ENCODE assay signal across 1 cellular context in the genomic region with DNA sequence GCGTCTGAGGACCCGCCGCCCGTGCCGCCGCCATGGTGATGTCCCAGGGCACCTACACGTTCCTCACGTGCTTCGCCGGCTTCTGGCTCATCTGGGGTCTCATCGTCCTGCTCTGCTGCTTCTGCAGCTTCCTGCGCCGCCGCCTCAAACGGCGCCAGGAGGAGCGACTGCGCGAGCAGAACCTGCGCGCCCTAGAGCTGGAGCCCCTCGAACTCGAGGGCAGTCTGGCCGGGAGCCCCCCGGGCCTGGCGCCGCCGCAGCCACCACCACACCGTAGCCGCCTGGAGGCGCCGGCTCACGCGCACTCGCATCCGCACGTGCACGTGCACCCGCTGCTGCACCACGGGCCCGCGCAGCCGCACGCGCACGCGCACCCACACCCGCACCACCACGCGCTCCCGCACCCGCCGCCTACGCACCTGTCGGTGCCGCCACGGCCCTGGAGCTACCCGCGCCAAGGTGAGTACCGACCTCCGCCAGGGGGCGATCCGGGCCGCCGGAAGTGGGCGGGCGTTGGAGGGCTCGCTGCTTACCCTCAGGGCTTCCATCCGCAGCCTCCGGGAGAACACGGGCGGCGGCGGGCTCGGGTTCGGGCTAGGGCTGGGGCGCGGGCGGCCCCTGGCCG.
TF ChIP-seq lines count a peak whose summit lies in the region.

No MANE protein-coding gene starts in this region.

TF ChIP-seq in HEK293, 187 proteins besides CTCF, POLR2A, EP300 and RAD21 (continued from another document and continues in another):
- TF ChIP-seq, protein P1, sequence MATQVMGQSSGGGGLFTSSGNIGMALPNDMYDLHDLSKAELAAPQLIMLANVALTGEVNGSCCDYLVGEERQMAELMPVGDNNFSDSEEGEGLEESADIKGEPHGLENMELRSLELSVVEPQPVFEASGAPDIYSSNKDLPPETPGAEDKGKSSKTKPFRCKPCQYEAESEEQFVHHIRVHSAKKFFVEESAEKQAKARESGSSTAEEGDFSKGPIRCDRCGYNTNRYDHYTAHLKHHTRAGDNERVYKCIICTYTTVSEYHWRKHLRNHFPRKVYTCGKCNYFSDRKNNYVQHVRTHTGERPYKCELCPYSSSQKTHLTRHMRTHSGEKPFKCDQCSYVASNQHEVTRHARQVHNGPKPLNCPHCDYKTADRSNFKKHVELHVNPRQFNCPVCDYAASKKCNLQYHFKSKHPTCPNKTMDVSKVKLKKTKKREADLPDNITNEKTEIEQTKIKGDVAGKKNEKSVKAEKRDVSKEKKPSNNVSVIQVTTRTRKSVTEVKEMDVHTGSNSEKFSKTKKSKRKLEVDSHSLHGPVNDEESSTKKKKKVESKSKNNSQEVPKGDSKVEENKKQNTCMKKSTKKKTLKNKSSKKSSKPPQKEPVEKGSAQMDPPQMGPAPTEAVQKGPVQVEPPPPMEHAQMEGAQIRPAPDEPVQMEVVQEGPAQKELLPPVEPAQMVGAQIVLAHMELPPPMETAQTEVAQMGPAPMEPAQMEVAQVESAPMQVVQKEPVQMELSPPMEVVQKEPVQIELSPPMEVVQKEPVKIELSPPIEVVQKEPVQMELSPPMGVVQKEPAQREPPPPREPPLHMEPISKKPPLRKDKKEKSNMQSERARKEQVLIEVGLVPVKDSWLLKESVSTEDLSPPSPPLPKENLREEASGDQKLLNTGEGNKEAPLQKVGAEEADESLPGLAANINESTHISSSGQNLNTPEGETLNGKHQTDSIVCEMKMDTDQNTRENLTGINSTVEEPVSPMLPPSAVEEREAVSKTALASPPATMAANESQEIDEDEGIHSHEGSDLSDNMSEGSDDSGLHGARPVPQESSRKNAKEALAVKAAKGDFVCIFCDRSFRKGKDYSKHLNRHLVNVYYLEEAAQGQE (tag by site-specific recombination; IDR thresholded peaks at IDR 0.05), result no peak
- TF ChIP-seq SCRT2 (tag by site-specific recombination; IDR thresholded peaks at IDR 0.05), result peak; percentile 81
- no peak for TF ChIP-seq ZNF37A (tag by site-specific recombination; IDR thresholded peaks at IDR 0.05)
- TF ChIP-seq ZNF785 (tag by site-specific recombination; IDR thresholded peaks at IDR 0.05), result peak; percentile 69
- no peak for TF ChIP-seq GLI2 (tag by site-specific recombination; IDR thresholded peaks at IDR 0.05; ENCODE audit: borderline replicate concordance, low read depth)
- TF ChIP-seq GLIS2 (tag by site-specific recombination; IDR thresholded peaks at IDR 0.05), result no peak; the same call in none of the 2 replicates
- TF ChIP-seq ZNF16 (tag by site-specific recombination; IDR thresholded peaks at IDR 0.05; ENCODE audit: low read depth), result no peak
- TF ChIP-seq EGR2 (tag by site-specific recombination; IDR thresholded peaks at IDR 0.05; ENCODE audit: low read depth), result peak; percentile 91
- TF ChIP-seq ZSCAN23 (tag by site-specific recombination; IDR thresholded peaks at IDR 0.05), result no peak
- peak; percentile 8; the same call in 1 of the 2 replicates for TF ChIP-seq ZFP69B (tag by site-specific recombination; IDR thresholded peaks at IDR 0.05)
- TF ChIP-seq, protein P2, sequence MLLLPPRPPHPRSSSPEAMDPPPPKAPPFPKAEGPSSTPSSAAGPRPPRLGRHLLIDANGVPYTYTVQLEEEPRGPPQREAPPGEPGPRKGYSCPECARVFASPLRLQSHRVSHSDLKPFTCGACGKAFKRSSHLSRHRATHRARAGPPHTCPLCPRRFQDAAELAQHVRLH (tag by site-specific recombination; IDR thresholded peaks at IDR 0.05), result peak; percentile 43; the same call in 1 of the 2 replicates
- no peak for TF ChIP-seq ZNF610 (tag by site-specific recombination; IDR thresholded peaks at IDR 0.05; ENCODE audit: borderline replicate concordance)
- no peak for TF ChIP-seq ZNF404 (tag by site-specific recombination; IDR thresholded peaks at IDR 0.05)
- TF ChIP-seq ZNF670 (tag by site-specific recombination; IDR thresholded peaks at IDR 0.05; ENCODE audit: low read depth), result no peak
- TF ChIP-seq ZNF266 (tag by site-specific recombination; IDR thresholded peaks at IDR 0.05; ENCODE audit: low read depth), result no peak
- no peak for TF ChIP-seq ZNF48 (tag by site-specific recombination; IDR thresholded peaks at IDR 0.05)
- TF ChIP-seq, protein P3, sequence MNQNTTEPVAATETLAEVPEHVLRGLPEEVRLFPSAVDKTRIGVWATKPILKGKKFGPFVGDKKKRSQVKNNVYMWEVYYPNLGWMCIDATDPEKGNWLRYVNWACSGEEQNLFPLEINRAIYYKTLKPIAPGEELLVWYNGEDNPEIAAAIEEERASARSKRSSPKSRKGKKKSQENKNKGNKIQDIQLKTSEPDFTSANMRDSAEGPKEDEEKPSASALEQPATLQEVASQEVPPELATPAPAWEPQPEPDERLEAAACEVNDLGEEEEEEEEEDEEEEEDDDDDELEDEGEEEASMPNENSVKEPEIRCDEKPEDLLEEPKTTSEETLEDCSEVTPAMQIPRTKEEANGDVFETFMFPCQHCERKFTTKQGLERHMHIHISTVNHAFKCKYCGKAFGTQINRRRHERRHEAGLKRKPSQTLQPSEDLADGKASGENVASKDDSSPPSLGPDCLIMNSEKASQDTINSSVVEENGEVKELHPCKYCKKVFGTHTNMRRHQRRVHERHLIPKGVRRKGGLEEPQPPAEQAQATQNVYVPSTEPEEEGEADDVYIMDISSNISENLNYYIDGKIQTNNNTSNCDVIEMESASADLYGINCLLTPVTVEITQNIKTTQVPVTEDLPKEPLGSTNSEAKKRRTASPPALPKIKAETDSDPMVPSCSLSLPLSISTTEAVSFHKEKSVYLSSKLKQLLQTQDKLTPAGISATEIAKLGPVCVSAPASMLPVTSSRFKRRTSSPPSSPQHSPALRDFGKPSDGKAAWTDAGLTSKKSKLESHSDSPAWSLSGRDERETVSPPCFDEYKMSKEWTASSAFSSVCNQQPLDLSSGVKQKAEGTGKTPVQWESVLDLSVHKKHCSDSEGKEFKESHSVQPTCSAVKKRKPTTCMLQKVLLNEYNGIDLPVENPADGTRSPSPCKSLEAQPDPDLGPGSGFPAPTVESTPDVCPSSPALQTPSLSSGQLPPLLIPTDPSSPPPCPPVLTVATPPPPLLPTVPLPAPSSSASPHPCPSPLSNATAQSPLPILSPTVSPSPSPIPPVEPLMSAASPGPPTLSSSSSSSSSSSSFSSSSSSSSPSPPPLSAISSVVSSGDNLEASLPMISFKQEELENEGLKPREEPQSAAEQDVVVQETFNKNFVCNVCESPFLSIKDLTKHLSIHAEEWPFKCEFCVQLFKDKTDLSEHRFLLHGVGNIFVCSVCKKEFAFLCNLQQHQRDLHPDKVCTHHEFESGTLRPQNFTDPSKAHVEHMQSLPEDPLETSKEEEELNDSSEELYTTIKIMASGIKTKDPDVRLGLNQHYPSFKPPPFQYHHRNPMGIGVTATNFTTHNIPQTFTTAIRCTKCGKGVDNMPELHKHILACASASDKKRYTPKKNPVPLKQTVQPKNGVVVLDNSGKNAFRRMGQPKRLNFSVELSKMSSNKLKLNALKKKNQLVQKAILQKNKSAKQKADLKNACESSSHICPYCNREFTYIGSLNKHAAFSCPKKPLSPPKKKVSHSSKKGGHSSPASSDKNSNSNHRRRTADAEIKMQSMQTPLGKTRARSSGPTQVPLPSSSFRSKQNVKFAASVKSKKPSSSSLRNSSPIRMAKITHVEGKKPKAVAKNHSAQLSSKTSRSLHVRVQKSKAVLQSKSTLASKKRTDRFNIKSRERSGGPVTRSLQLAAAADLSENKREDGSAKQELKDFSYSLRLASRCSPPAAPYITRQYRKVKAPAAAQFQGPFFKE (tag by site-specific recombination; IDR thresholded peaks at IDR 0.05; ENCODE audit: borderline replicate concordance), result no peak
- no peak for TF ChIP-seq ZNF292 (tag by site-specific recombination; IDR thresholded peaks at IDR 0.05; ENCODE audit: borderline replicate concordance, low read depth)
- TF ChIP-seq ZFP41 (tag by site-specific recombination; IDR thresholded peaks at IDR 0.05; ENCODE audit: borderline replicate concordance), result no peak
- TF ChIP-seq, protein P4, sequence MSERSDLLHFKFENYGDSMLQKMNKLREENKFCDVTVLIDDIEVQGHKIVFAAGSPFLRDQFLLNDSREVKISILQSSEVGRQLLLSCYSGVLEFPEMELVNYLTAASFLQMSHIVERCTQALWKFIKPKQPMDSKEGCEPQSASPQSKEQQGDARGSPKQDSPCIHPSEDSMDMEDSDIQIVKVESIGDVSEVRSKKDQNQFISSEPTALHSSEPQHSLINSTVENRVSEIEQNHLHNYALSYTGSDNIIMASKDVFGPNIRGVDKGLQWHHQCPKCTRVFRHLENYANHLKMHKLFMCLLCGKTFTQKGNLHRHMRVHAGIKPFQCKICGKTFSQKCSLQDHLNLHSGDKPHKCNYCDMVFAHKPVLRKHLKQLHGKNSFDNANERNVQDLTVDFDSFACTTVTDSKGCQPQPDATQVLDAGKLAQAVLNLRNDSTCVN (tag by site-specific recombination; optimal IDR thresholded peaks at IDR 0.05), result peak; percentile 95
- no peak for TF ChIP-seq ZNF366 (tag by site-specific recombination; conservative IDR thresholded peaks at IDR 0.05)
- no peak for TF ChIP-seq ZNF426 (tag by site-specific recombination; IDR thresholded peaks at IDR 0.05)
- no peak for TF ChIP-seq ZNF624 (tag by site-specific recombination; IDR thresholded peaks at IDR 0.05)
- no peak for TF ChIP-seq BCL11B (tag by site-specific recombination; IDR thresholded peaks at IDR 0.05; ENCODE audit: low read depth)
- TF ChIP-seq, protein P5, sequence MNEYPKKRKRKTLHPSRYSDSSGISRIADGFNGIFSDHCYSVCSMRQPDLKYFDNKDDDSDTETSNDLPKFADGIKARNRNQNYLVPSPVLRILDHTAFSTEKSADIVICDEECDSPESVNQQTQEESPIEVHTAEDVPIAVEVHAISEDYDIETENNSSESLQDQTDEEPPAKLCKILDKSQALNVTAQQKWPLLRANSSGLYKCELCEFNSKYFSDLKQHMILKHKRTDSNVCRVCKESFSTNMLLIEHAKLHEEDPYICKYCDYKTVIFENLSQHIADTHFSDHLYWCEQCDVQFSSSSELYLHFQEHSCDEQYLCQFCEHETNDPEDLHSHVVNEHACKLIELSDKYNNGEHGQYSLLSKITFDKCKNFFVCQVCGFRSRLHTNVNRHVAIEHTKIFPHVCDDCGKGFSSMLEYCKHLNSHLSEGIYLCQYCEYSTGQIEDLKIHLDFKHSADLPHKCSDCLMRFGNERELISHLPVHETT (tag by site-specific recombination; IDR thresholded peaks at IDR 0.05), result no peak
- no peak for TF ChIP-seq ZNF600 (tag by site-specific recombination; IDR thresholded peaks at IDR 0.05)
- TF ChIP-seq SCRT1 (tag by site-specific recombination; IDR thresholded peaks at IDR 0.05; ENCODE audit: borderline replicate concordance), result no peak
- TF ChIP-seq TCF7L2 (IDR thresholded peaks at IDR 0.05; ENCODE audit: borderline replicate concordance, low read depth, low read length), result no peak
- TF ChIP-seq, protein P6, sequence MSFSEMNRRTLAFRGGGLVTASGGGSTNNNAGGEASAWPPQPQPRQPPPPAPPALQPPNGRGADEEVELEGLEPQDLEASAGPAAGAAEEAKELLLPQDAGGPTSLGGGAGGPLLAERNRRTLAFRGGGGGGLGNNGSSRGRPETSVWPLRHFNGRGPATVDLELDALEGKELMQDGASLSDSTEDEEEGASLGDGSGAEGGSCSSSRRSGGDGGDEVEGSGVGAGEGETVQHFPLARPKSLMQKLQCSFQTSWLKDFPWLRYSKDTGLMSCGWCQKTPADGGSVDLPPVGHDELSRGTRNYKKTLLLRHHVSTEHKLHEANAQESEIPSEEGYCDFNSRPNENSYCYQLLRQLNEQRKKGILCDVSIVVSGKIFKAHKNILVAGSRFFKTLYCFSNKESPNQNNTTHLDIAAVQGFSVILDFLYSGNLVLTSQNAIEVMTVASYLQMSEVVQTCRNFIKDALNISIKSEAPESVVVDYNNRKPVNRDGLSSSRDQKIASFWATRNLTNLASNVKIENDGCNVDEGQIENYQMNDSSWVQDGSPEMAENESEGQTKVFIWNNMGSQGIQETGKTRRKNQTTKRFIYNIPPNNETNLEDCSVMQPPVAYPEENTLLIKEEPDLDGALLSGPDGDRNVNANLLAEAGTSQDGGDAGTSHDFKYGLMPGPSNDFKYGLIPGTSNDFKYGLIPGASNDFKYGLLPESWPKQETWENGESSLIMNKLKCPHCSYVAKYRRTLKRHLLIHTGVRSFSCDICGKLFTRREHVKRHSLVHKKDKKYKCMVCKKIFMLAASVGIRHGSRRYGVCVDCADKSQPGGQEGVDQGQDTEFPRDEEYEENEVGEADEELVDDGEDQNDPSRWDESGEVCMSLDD (tag by site-specific recombination; IDR thresholded peaks at IDR 0.05), result 0 out of 2 replicates have a peak, but pooled peaks have one; percentile 3
- TF ChIP-seq, protein P7, sequence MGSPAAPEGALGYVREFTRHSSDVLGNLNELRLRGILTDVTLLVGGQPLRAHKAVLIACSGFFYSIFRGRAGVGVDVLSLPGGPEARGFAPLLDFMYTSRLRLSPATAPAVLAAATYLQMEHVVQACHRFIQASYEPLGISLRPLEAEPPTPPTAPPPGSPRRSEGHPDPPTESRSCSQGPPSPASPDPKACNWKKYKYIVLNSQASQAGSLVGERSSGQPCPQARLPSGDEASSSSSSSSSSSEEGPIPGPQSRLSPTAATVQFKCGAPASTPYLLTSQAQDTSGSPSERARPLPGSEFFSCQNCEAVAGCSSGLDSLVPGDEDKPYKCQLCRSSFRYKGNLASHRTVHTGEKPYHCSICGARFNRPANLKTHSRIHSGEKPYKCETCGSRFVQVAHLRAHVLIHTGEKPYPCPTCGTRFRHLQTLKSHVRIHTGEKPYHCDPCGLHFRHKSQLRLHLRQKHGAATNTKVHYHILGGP (tag by site-specific recombination; IDR thresholded peaks at IDR 0.05), result no peak
- no peak for TF ChIP-seq ZNF112 (tag by site-specific recombination; IDR thresholded peaks at IDR 0.05)
- TF ChIP-seq, protein P8, sequence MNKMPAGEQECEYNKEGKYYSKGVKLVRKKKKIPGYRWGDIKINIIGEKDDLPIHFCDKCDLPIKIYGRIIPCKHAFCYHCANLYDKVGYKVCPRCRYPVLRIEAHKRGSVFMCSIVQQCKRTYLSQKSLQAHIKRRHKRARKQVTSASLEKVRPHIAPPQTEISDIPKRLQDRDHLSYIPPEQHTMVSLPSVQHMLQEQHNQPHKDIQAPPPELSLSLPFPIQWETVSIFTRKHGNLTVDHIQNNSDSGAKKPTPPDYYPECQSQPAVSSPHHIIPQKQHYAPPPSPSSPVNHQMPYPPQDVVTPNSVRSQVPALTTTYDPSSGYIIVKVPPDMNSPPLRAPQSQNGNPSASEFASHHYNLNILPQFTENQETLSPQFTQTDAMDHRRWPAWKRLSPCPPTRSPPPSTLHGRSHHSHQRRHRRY (tag by site-specific recombination; IDR thresholded peaks at IDR 0.05), result no peak
- TF ChIP-seq ZNF121 (tag by site-specific recombination; IDR thresholded peaks at IDR 0.05), result no peak
- peak; percentile 87 for TF ChIP-seq ZNF660 (tag by site-specific recombination; IDR thresholded peaks at IDR 0.05)
- TF ChIP-seq ZNF626 (tag by site-specific recombination; IDR thresholded peaks at IDR 0.05), result no peak
- peak; percentile 92 for TF ChIP-seq ZNF335 (tag by site-specific recombination; conservative IDR thresholded peaks at IDR 0.05)
- TF ChIP-seq, protein P9, sequence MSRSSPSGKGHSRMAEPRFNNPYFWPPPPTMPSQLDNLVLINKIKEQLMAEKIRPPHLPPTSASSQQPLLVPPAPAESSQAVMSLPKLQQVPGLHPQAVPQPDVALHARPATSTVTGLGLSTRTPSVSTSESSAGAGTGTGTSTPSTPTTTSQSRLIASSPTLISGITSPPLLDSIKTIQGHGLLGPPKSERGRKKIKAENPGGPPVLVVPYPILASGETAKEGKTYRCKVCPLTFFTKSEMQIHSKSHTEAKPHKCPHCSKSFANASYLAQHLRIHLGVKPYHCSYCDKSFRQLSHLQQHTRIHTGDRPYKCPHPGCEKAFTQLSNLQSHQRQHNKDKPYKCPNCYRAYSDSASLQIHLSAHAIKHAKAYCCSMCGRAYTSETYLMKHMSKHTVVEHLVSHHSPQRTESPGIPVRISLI (tag by site-specific recombination; IDR thresholded peaks at IDR 0.05), result no peak
- no peak for TF ChIP-seq ZNF2 (tag by site-specific recombination; IDR thresholded peaks at IDR 0.05)
- no peak for TF ChIP-seq ZNF792 (tag by site-specific recombination; IDR thresholded peaks at IDR 0.05)
- no peak for TF ChIP-seq FEZF1 (tag by site-specific recombination; IDR thresholded peaks at IDR 0.05)
- TF ChIP-seq ZBTB7A (tag by site-specific recombination; IDR thresholded peaks at IDR 0.05; ENCODE audit: low read depth), result peak; percentile 85
